Comparison of ENCODE assay signal across 1 cellular context in genomic region chr21:32915099-32915498, GRCh38.
TF ChIP-seq lines count a peak whose summit lies in the region.

No MANE protein-coding gene starts in this region.

TF ChIP-seq in HepG2, 621 proteins besides CTCF, POLR2A, EP300 and RAD21:
- TF ChIP-seq HNF1B (CRISPR knock-in tag; IDR thresholded peaks at IDR 0.05) (no peak), ATF7 (IDR thresholded peaks at IDR 0.05) (peak; percentile 59), ATF7 (CRISPR knock-in tag; IDR thresholded peaks at IDR 0.05) (no peak)
TF ChIP-seq in HepG2: peak in this region for 1.
